Comparison of ENCODE assay signal across 23 cellular contexts in genomic region chr5:78622302-78622971, GRCh38. TPM values are rescaled to one million over a fixed set of nuclear protein-coding genes. Genes with fewer than 3 reads are reported as not detected.
A peak's percentile ranks its signal among the peaks of the same experiment; 100 is the strongest.
DNase-seq lines count a peak whose midpoint lies in the region; ATAC-seq, FAIRE-seq and TF ChIP-seq lines count a peak whose summit lies in the region.
"Had no signal": no experiment of that assay in that cellular context is flagged by ENCODE, and none has a peak within 500 bp of the region (broad histone marks: within the 10 kb centered on the region; RNA-seq: fewer than 3 reads in every experiment).

No MANE protein-coding gene starts in this region.

- DNase-seq in DMS53 (lab: John Stamatoyannopoulos, UW) = peak; percentile 31
- no peak for DNase-seq in DMS53 treated with DMSO at 0.1 percent for 48 hours (lab: John Stamatoyannopoulos, UW; ENCODE audit: unreplicated experiment)
- DNase-seq in astrocyte (ENCODE audit: low read depth) = no peak
- no peak for DNase-seq in mesenchymal stem cell
- no peak for DNase-seq in progenitor cell of endocrine pancreas (ENCODE audit: low spot score, unreplicated experiment)
- no peak for DNase-seq in NCI-H2196 (lab: John Stamatoyannopoulos, UW; ENCODE audit: unreplicated experiment)
- DNase-seq in activated naive CD8-positive, alpha-beta T cell treated with anti-CD3 and anti-CD28 coated beads, Interleukin-2, amount 50 U/mL, for 24 hours = no peak
- no peak for DNase-seq in GM23248
- DNase-seq: C1 segment of cervical spinal cord; Calu3; CD8-positive, alpha-beta T cell; DMS153; GDM1; HFFc6; KG1; NCI-H1105; NCI-H524; NCI-H774; NK-92 treated with Interleukin-12 subunit alpha and Interleukin-12 subunit beta, amount 100 ng/mL, for 24 hours; Peyer's patch had no signal

- H3K9me3 ChIP-seq in astrocyte (ENCODE audit: insufficient read depth, low read depth, low read length) (peaks cover 4% of the 10 kb centered on the region), mesenchymal stem cell (ENCODE audit: control insufficient read depth, low read length) (peaks cover 4% of the 10 kb centered on the region), GM23248 (ENCODE audit: low read depth) (no peaks in the 10 kb centered on the region)
- H3K9me3 ChIP-seq: Peyer's patch had no signal

- H3K36me3 Mint-ChIP-seq in astrocyte (ENCODE audit: low read depth, unreplicated experiment) = peaks cover 23% of the 10 kb centered on the region
- peaks cover 25% of the 10 kb centered on the region for H3K36me3 Mint-ChIP-seq in progenitor cell of endocrine pancreas (ENCODE audit: insufficient read depth)
- H3K36me3 Mint-ChIP-seq in activated naive CD8-positive, alpha-beta T cell treated with anti-CD3 and anti-CD28 coated beads, Interleukin-2, amount 50 U/mL, for 24 hours (ENCODE audit: low read depth) = no peaks in the 10 kb centered on the region
- H3K36me3 Mint-ChIP-seq: CD8-positive, alpha-beta T cell had no signal

- peak overlapping the region in 1 of 2 experiments; percentile 65 for H3K18ac ChIP-seq in mesenchymal stem cell (ENCODE audit: low read depth in 1 of 2, low read length in 2 of 2)

- no peak overlapping the region for H3K27ac Mint-ChIP-seq in astrocyte (ENCODE audit: unreplicated experiment)
- peak overlapping the region; percentile 54 for H3K27ac Mint-ChIP-seq in progenitor cell of endocrine pancreas
- H3K27ac Mint-ChIP-seq in activated naive CD8-positive, alpha-beta T cell treated with anti-CD3 and anti-CD28 coated beads, Interleukin-2, amount 50 U/mL, for 24 hours = no peak overlapping the region
- H3K27ac Mint-ChIP-seq: CD8-positive, alpha-beta T cell; HFFc6 had no signal

- FAIRE-seq in astrocyte (lab: Jason Lieb, UNC) = no peak
- FAIRE-seq: H54 had no signal

- H3K27ac ChIP-seq in astrocyte (ENCODE audit: low read depth, low read length) (no peak overlapping the region), mesenchymal stem cell (ENCODE audit: low read length, poor library complexity, severe bottlenecking) (no peak overlapping the region), GM23248 (no peak overlapping the region)
- H3K27ac ChIP-seq: 22Rv1, Peyer's patch had no signal

- H3K4me3 Mint-ChIP-seq in astrocyte (ENCODE audit: unreplicated experiment) (peak overlapping the region; percentile 45), progenitor cell of endocrine pancreas (ENCODE audit: low read depth) (no peak overlapping the region)
- no peak overlapping the region for H3K4me3 Mint-ChIP-seq in activated naive CD8-positive, alpha-beta T cell treated with anti-CD3 and anti-CD28 coated beads, Interleukin-2, amount 50 U/mL, for 24 hours
- H3K4me3 Mint-ChIP-seq: CD8-positive, alpha-beta T cell; HFFc6 had no signal

- peak overlapping the region; percentile 27 for H4K8ac ChIP-seq in mesenchymal stem cell (ENCODE audit: low read length)

- peaks cover 34% of the 10 kb centered on the region for H3K79me1 ChIP-seq in mesenchymal stem cell (replicated peaks; ENCODE audit: low read length, poor library complexity, severe bottlenecking)

- in situ Hi-C loops in GM23248 (cut with MboI) = no loop called here

- H2AK5ac ChIP-seq in mesenchymal stem cell (ENCODE audit: low read length, severe bottlenecking) = peak overlapping the region; percentile 60

- no peak for ATAC-seq in activated naive CD8-positive, alpha-beta T cell treated with anti-CD3 and anti-CD28 coated beads, Interleukin-2, amount 50 U/mL, for 24 hours
- ATAC-seq: CD8-positive, alpha-beta T cell; SK-N-SH treated with all-trans-retinoic acid at 6 μM for 48 hours had no signal

- H3K9me2 ChIP-seq in GM23248 (ENCODE audit: insufficient read depth) = no peaks in the 10 kb centered on the region

- WGBS in mesenchymal stem cell = 91% methylated on average over 3 of the region's 3 CpGs
- 100% methylated on average over 3 of the region's 3 CpGs for WGBS in GM23248 (ENCODE audit: low coverage in 1 of 2, low lambda C conversion rate in 2 of 2, missing lambda C conversion rate in 2 of 2), 2 experiments

- H2BK120ac ChIP-seq in mesenchymal stem cell (ENCODE audit: low read depth, low read length) = no peak overlapping the region

- no peak overlapping the region for H3K14ac ChIP-seq in mesenchymal stem cell (ENCODE audit: low read length in 2 of 2)

- H3K23ac ChIP-seq in mesenchymal stem cell (ENCODE audit: low read length in 2 of 2) = no peak overlapping the region

- H4K20me1 ChIP-seq in astrocyte (ENCODE audit: insufficient read depth, low read length) (peaks cover 37% of the 10 kb centered on the region), GM23248 (ENCODE audit: insufficient read depth) (no peaks in the 10 kb centered on the region)

- H3K36me3 ChIP-seq in astrocyte (ENCODE audit: insufficient read depth, low read length) (peaks cover 7% of the 10 kb centered on the region), mesenchymal stem cell (ENCODE audit: control insufficient read depth in 1 of 2, insufficient read depth in 2 of 2, low read depth in 1 of 2, low read length in 2 of 2) (peaks cover 22 to 45% of the 10 kb centered on the region in 2 experiments), GM23248 (ENCODE audit: low read depth) (no peaks in the 10 kb centered on the region)

- H3K4me1 ChIP-seq in astrocyte (ENCODE audit: insufficient read depth, low read length) (peaks cover 4% of the 10 kb centered on the region), mesenchymal stem cell (ENCODE audit: control insufficient read depth, insufficient read depth, low read depth, low read length) (peaks cover 4% of the 10 kb centered on the region), GM23248 (ENCODE audit: insufficient read depth) (peaks cover 9% of the 10 kb centered on the region)
- H3K4me1 ChIP-seq: Peyer's patch had no signal

- no peak overlapping the region for H3K4ac ChIP-seq in mesenchymal stem cell (ENCODE audit: low read depth in 1 of 2, low read length in 2 of 2)

- H3K27me3 ChIP-seq in astrocyte (ENCODE audit: insufficient read depth, low read length) (no peaks in the 10 kb centered on the region), mesenchymal stem cell (ENCODE audit: control insufficient read depth in 1 of 2, insufficient read depth in 1 of 2, low read length in 2 of 2) (no peaks in the 10 kb centered on the region), GM23248 (replicated peaks; ENCODE audit: insufficient read depth) (no peaks in the 10 kb centered on the region)
- H3K27me3 ChIP-seq: Peyer's patch had no signal

- H3K27me3 Mint-ChIP-seq in astrocyte (ENCODE audit: low read depth, unreplicated experiment) (no peaks in the 10 kb centered on the region), progenitor cell of endocrine pancreas (peaks cover 2% of the 10 kb centered on the region)
- H3K27me3 Mint-ChIP-seq in activated naive CD8-positive, alpha-beta T cell treated with anti-CD3 and anti-CD28 coated beads, Interleukin-2, amount 50 U/mL, for 24 hours = no peaks in the 10 kb centered on the region

- no peak overlapping the region for H2BK5ac ChIP-seq in mesenchymal stem cell (ENCODE audit: low read depth, low read length, poor library complexity, severe bottlenecking)

- H3K79me2 ChIP-seq in astrocyte (ENCODE audit: insufficient read depth, low read length) (peaks cover 49% of the 10 kb centered on the region), GM23248 (ENCODE audit: insufficient read depth) (peaks cover 33% of the 10 kb centered on the region)

- H3K9me3 Mint-ChIP-seq in astrocyte (ENCODE audit: unreplicated experiment) (peaks cover 2% of the 10 kb centered on the region), progenitor cell of endocrine pancreas (ENCODE audit: low read depth) (peaks cover 3% of the 10 kb centered on the region)
- no peaks in the 10 kb centered on the region for H3K9me3 Mint-ChIP-seq in activated naive CD8-positive, alpha-beta T cell treated with anti-CD3 and anti-CD28 coated beads, Interleukin-2, amount 50 U/mL, for 24 hours
- H3K9me3 Mint-ChIP-seq: CD8-positive, alpha-beta T cell had no signal

- H3K4me2 ChIP-seq in astrocyte (ENCODE audit: low read length) = no peak overlapping the region
- H3K4me2 ChIP-seq in mesenchymal stem cell (ENCODE audit: low read length, poor library complexity, severe bottlenecking) = no peak overlapping the region
- H3K4me2 ChIP-seq in GM23248 (ENCODE audit: unreplicated experiment) = no peak overlapping the region

- H3K9ac ChIP-seq in astrocyte (ENCODE audit: low read length) (no peak overlapping the region), mesenchymal stem cell (ENCODE audit: low read length) (no peak overlapping the region), GM23248 (no peak overlapping the region)

- H3K4me3 ChIP-seq in astrocyte (ENCODE audit: insufficient read depth, low read depth, low read length) (no peak overlapping the region), mesenchymal stem cell (ENCODE audit: insufficient read depth in 1 of 2, low read depth in 1 of 2, low read length in 2 of 2) (no peak overlapping the region), GM23248 (no peak overlapping the region)
- H3K4me3 ChIP-seq: Peyer's patch had no signal

- H3F3A ChIP-seq in GM23248 (ENCODE audit: insufficient read depth) = no peaks in the 10 kb centered on the region; the same call in 1 of the 2 replicates

- H3K4me1 Mint-ChIP-seq in astrocyte (ENCODE audit: low read depth, unreplicated experiment) (peaks cover 29% of the 10 kb centered on the region), progenitor cell of endocrine pancreas (ENCODE audit: low read depth) (peaks cover 43% of the 10 kb centered on the region)
- no peaks in the 10 kb centered on the region for H3K4me1 Mint-ChIP-seq in activated naive CD8-positive, alpha-beta T cell treated with anti-CD3 and anti-CD28 coated beads, Interleukin-2, amount 50 U/mL, for 24 hours

- H2BK12ac ChIP-seq in mesenchymal stem cell (ENCODE audit: low read length in 2 of 2) = no peak overlapping the region

- no peak overlapping the region for H4K91ac ChIP-seq in mesenchymal stem cell (ENCODE audit: low read length)

- no peak overlapping the region for H2BK15ac ChIP-seq in mesenchymal stem cell (ENCODE audit: low read depth, poor library complexity, severe bottlenecking)

- TF ChIP-seq CTCF in astrocyte (IDR thresholded peaks at IDR 0.05; ENCODE audit: insufficient read depth, low read depth, low read length) (no peak), progenitor cell of endocrine pancreas (IDR thresholded peaks at IDR 0.05; ENCODE audit: unreplicated experiment) (no peak)

- no peak overlapping the region for H2AFZ ChIP-seq in astrocyte (ENCODE audit: low read depth, low read length)
- no peak overlapping the region for H2AFZ ChIP-seq in mesenchymal stem cell (ENCODE audit: low read depth, low read length)
- no peak overlapping the region for H2AFZ ChIP-seq in GM23248

RNA-seq across cellular contexts. Expression of gene LHFPL2, which starts 26.1 kb away (rescaled TPM):
- total RNA-seq in astrocyte (17.0 and 19.8 TPM in 2 replicates), progenitor cell of endocrine pancreas (15.0 and 18.3 TPM in 2 replicates)
- polyA plus RNA-seq in mesenchymal stem cell (2013, experiment 1 of 2) = 13.5 TPM
- 11.5 TPM for polyA plus RNA-seq in mesenchymal stem cell (2013, experiment 2 of 2)
- total RNA-seq in GM23248 (2014; rRNA removed; shearing (Covaris generic)) = 13.7 and 14.4 TPM in 2 replicates
- polyA plus RNA-seq in GM23248 (2016; fragmentation: Nextera tagmentation; extraction: Ambion mirVana) = 8.0 and 8.4 TPM in 2 replicates
